9 cellular contexts compared by ENCODE assay signal in genomic region chr2:219286436-219287115, GRCh38. TPM values are rescaled to one million over a fixed set of nuclear protein-coding genes. Genes with fewer than 3 reads are reported as not detected.
A peak's percentile ranks its signal among the peaks of the same experiment; 100 is the strongest.
DNase-seq lines count a peak whose midpoint lies in the region; ATAC-seq, FAIRE-seq and TF ChIP-seq lines count a peak whose summit lies in the region.
"Had no signal": no experiment of that assay in that cellular context is flagged by ENCODE, and none has a peak within 500 bp of the region (broad histone marks: within the 10 kb centered on the region; RNA-seq: fewer than 3 reads in every experiment).

No MANE protein-coding gene starts in this region.

- no peaks in the 10 kb centered on the region for H3K9me2 ChIP-seq in Karpas-422 (replicated peaks; ENCODE audit: insufficient read depth, low read length)

- H3K9me3 ChIP-seq in BLaER1 treated with 17β-estradiol and CSF1 and Interleukin-3, amounts not matched to agents 10 nM and 100 nM (replicated peaks in 1 of 11): no peaks in the 10 kb centered on the region
- H3K9me3 ChIP-seq in Karpas-422 (ENCODE audit: low read length) (no peaks in the 10 kb centered on the region), endothelial cell of umbilical vein (replicated peaks; ENCODE audit: control insufficient read depth, insufficient read depth, low read length) (no peaks in the 10 kb centered on the region), osteoblast (ENCODE audit: low read depth, low read length) (no peaks in the 10 kb centered on the region), colonic mucosa (no peaks in the 10 kb centered on the region)

- H3K4me2 ChIP-seq in BLaER1 treated with 17β-estradiol and CSF1 and Interleukin-3, amounts not matched to agents 10 nM and 100 nM: peak overlapping the region; percentile 7 to 48 (median 35); a peak in 18 of 22 replicates
- H3K4me2 ChIP-seq in Karpas-422 (ENCODE audit: low read depth, low read length, poor library complexity, severe bottlenecking): no peak overlapping the region
- no peak overlapping the region for H3K4me2 ChIP-seq in endothelial cell of umbilical vein (ENCODE audit: insufficient read depth, low read length)
- H3K4me2 ChIP-seq in osteoblast (ENCODE audit: insufficient read depth, low read length): no peak overlapping the region

- no peaks in the 10 kb centered on the region for H3K27me3 ChIP-seq in BLaER1 treated with 17β-estradiol and CSF1 and Interleukin-3, amounts not matched to agents 10 nM and 100 nM
- H3K27me3 ChIP-seq in Karpas-422 (ENCODE audit: low read length) (no peaks in the 10 kb centered on the region), endothelial cell of umbilical vein (ENCODE audit: control insufficient read depth in 2 of 2, insufficient read depth in 2 of 2, low read length in 2 of 2) (peaks cover 0 to 1% of the 10 kb centered on the region in 2 experiments), osteoblast (ENCODE audit: insufficient read depth, low read length) (no peaks in the 10 kb centered on the region), colonic mucosa (no peaks in the 10 kb centered on the region)

- TF ChIP-seq CTCF in endothelial cell of umbilical vein (IDR thresholded peaks at IDR 0.05; ENCODE audit: extremely low read depth in 1 of 2, insufficient read depth in 1 of 2, low read depth in 1 of 2, low read length in 2 of 2) (no peak), osteoblast (IDR thresholded peaks at IDR 0.05; ENCODE audit: extremely low read depth, low read depth, low read length) (no peak), colonic mucosa (IDR thresholded peaks at IDR 0.05) (no peak)

- ATAC-seq in HG03108 (IDR thresholded peaks at IDR 0.05; ENCODE audit: unreplicated experiment) (no peak), HG02759 (IDR thresholded peaks at IDR 0.05; ENCODE audit: unreplicated experiment) (no peak)

- H3K9ac ChIP-seq in BLaER1 treated with 17β-estradiol and CSF1 and Interleukin-3, amounts not matched to agents 10 nM and 100 nM: no peak overlapping the region
- H3K9ac ChIP-seq in Karpas-422 (ENCODE audit: low read length) (no peak overlapping the region), endothelial cell of umbilical vein (replicated peaks; ENCODE audit: extremely low read depth, insufficient read depth, low read length) (no peak overlapping the region), colonic mucosa (ENCODE audit: low read depth in 2 of 2, low read length in 2 of 2) (no peak overlapping the region)

- H3K4me3 ChIP-seq in BLaER1 treated with 17β-estradiol and CSF1 and Interleukin-3, amounts not matched to agents 10 nM and 100 nM: no peak overlapping the region
- H3K4me3 ChIP-seq in Karpas-422 (ENCODE audit: low read length) (no peak overlapping the region), endothelial cell of umbilical vein (replicated peaks in 1 of 3; ENCODE audit: insufficient read depth in 1 of 3, low read depth in 1 of 3, low read length in 3 of 3) (no peak overlapping the region), osteoblast (ENCODE audit: insufficient read depth, low read length) (no peak overlapping the region), colonic mucosa (no peak overlapping the region)

- POLR2A ChIA-PET in endothelial cell of umbilical vein (lab: Charles Lee): interaction anchor here (0.7 kb wide), 1 partner anchor 68 kb away, joined by 4 read pairs; the partner anchor contains the start of gene ABCB6

- peaks cover 15 to 48% (median 26%) of the 10 kb centered on the region in 11 experiments; a peak in 16 of 22 replicates for H4K20me1 ChIP-seq in BLaER1 treated with 17β-estradiol and CSF1 and Interleukin-3, amounts not matched to agents 10 nM and 100 nM
- H4K20me1 ChIP-seq in Karpas-422 (ENCODE audit: insufficient read depth, low read depth, low read length) (no peaks in the 10 kb centered on the region), endothelial cell of umbilical vein (replicated peaks; ENCODE audit: control insufficient read depth, extremely low read depth, insufficient read depth, low read length) (no peaks in the 10 kb centered on the region), osteoblast (ENCODE audit: insufficient read depth, low read length) (peaks cover 5% of the 10 kb centered on the region)

- H3K79me2 ChIP-seq in Karpas-422 (ENCODE audit: low read length) (no peaks in the 10 kb centered on the region), endothelial cell of umbilical vein (ENCODE audit: control insufficient read depth, insufficient read depth, low read length) (no peaks in the 10 kb centered on the region), osteoblast (ENCODE audit: insufficient read depth, low read length) (peaks cover under 1% of the 10 kb centered on the region)

- TSS peak; percentile 32 for BruUV-seq in endothelial cell of umbilical vein (replicated peaks; lab: Mats Ljungman, UMichigan)

- CTCF ChIA-PET in endothelial cell of umbilical vein (lab: Charles Lee): interaction anchor here (12.6 kb wide), 1 partner anchor 8 kb away, joined by 253 read pairs; no protein-coding TSS in a partner anchor

- peaks cover 0 to 45% (median 0%) of the 10 kb centered on the region in 11 experiments; a peak in 7 of 22 replicates for H3K36me3 ChIP-seq in BLaER1 treated with 17β-estradiol and CSF1 and Interleukin-3, amounts not matched to agents 10 nM and 100 nM
- H3K36me3 ChIP-seq in Karpas-422 (ENCODE audit: insufficient read depth, low read length) (no peaks in the 10 kb centered on the region), endothelial cell of umbilical vein (ENCODE audit: control insufficient read depth in 2 of 2, extremely low read depth in 1 of 2, insufficient read depth in 2 of 2, low read length in 2 of 2) (peaks cover 0 to 17% of the 10 kb centered on the region in 2 experiments), osteoblast (ENCODE audit: insufficient read depth, low read length) (peaks cover 24% of the 10 kb centered on the region), colonic mucosa (no peaks in the 10 kb centered on the region)

- TF ChIP-seq POLR2A in endothelial cell of umbilical vein (IDR thresholded peaks at IDR 0.05; ENCODE audit: low read depth, low read length): no peak

- intact Hi-C loops in endothelial cell of umbilical vein (cut with micrococcal nuclease): no loop called here
- intact Hi-C loops in colonic mucosa (cut with DNase I): no loop called here

- H3K27ac ChIP-seq in BLaER1 treated with 17β-estradiol and CSF1 and Interleukin-3, amounts not matched to agents 10 nM and 100 nM: no peak overlapping the region
- H3K27ac ChIP-seq in Karpas-422 (ENCODE audit: low read length) (no peak overlapping the region), endothelial cell of umbilical vein (ENCODE audit: insufficient read depth, low read depth, low read length) (no peak overlapping the region), osteoblast (ENCODE audit: low read depth, low read length) (peak overlapping the region; percentile 51), colonic mucosa (no peak overlapping the region)

- peaks cover 33 to 70% (median 51%) of the 10 kb centered on the region in 10 experiments for H3K4me1 ChIP-seq in BLaER1 treated with 17β-estradiol and CSF1 and Interleukin-3, amounts not matched to agents 10 nM and 100 nM
- H3K4me1 ChIP-seq in Karpas-422 (ENCODE audit: low read length): no peaks in the 10 kb centered on the region
- H3K4me1 ChIP-seq in endothelial cell of umbilical vein (ENCODE audit: control insufficient read depth, extremely low read depth, insufficient read depth, low read length): no peaks in the 10 kb centered on the region
- peaks cover 21% of the 10 kb centered on the region for H3K4me1 ChIP-seq in osteoblast (ENCODE audit: insufficient read depth, low read length)
- H3K4me1 ChIP-seq in colonic mucosa: no peaks in the 10 kb centered on the region

- dilution Hi-C loops in endothelial cell of umbilical vein (cut with MboI; ENCODE audit: extremely low pct_ligation_motif_present, low sequenced_read_pairs): no loop called here

- no peak overlapping the region for H2AFZ ChIP-seq in Karpas-422 (ENCODE audit: low read length)
- H2AFZ ChIP-seq in endothelial cell of umbilical vein (ENCODE audit: low read depth, low read length): no peak overlapping the region
- peak overlapping the region; percentile 22 for H2AFZ ChIP-seq in osteoblast (ENCODE audit: low read length)

- no peak for FAIRE-seq in endothelial cell of umbilical vein (lab: Jason Lieb, UNC)
- FAIRE-seq: D721Med had no signal

- DNase-seq in Karpas-422 (peak; percentile 45), endothelial cell of umbilical vein (ENCODE audit: low read depth, low spot score) (no peak), osteoblast (ENCODE audit: insufficient read length, low spot score, missing footprints) (peak; percentile 87), UCSD-AML1 (lab: John Stamatoyannopoulos, UW; ENCODE audit: unreplicated experiment) (no peak), colonic mucosa (no peak)

- no peaks in the 10 kb centered on the region for H3K9me1 ChIP-seq in endothelial cell of umbilical vein (replicated peaks; ENCODE audit: control insufficient read depth, extremely low read depth, insufficient read depth, low read length)

RNA-seq across cellular contexts. Expression of gene DNAJB2, which starts 7.4 kb away (rescaled TPM):
- 30.9 and 55.8 TPM in 2 replicates for total RNA-seq in Karpas-422 (2014; rRNA removed; shearing (Covaris generic); ENCODE audit: low replicate concordance)
- 27.3 and 30.4 TPM in 2 replicates for total RNA-seq in endothelial cell of umbilical vein
- polyA plus RNA-seq in endothelial cell of umbilical vein: 30.6 and 35.0 TPM in 2 replicates
- 21.8 and 24.9 TPM in 2 replicates for polyA plus RNA-seq in endothelial cell of umbilical vein (2011; cell fraction: cytosol; rRNA removed)
- 52.8 and 54.2 TPM in 2 replicates for polyA plus RNA-seq in endothelial cell of umbilical vein (2011; cell fraction: nucleus; rRNA removed)
- polyA plus RNA-seq in endothelial cell of umbilical vein (2012): 18.1 and 27.5 TPM in 2 replicates
- 35.9 and 38.8 TPM in 2 replicates for polyA minus RNA-seq in endothelial cell of umbilical vein
- 9.8 TPM for polyA minus RNA-seq in endothelial cell of umbilical vein (2011; cell fraction: cytosol; rRNA and poly(A)+ RNA removed)
- polyA minus RNA-seq in endothelial cell of umbilical vein (2011; cell fraction: nucleus; rRNA and poly(A)+ RNA removed): 19.6 and 21.6 TPM in 2 replicates
- 33.3 and 41.3 TPM in 2 replicates for total RNA-seq in osteoblast
- 10 to 100 TPM; 65.8 to 71.1 TPM for total RNA-seq in colonic mucosa

RNA-seq across cellular contexts. Expression of gene PTPRN, which starts 22.6 kb away (rescaled TPM):
- not detected in 2 replicates for total RNA-seq in Karpas-422 (2014; rRNA removed; shearing (Covaris generic); ENCODE audit: low replicate concordance)
- total RNA-seq in endothelial cell of umbilical vein: not detected in 2 replicates
- polyA plus RNA-seq in endothelial cell of umbilical vein: not detected in 2 replicates
- polyA plus RNA-seq in endothelial cell of umbilical vein (2011; cell fraction: cytosol; rRNA removed): not detected in 2 replicates
- 0.21 TPM in 1 of 2 replicates, not detected in the other for polyA plus RNA-seq in endothelial cell of umbilical vein (2011; cell fraction: nucleus; rRNA removed)
- polyA plus RNA-seq in endothelial cell of umbilical vein (2012): 0.11 TPM in 1 of 2 replicates, not detected in the other
- not detected in 2 replicates for polyA minus RNA-seq in endothelial cell of umbilical vein
- polyA minus RNA-seq in endothelial cell of umbilical vein (2011; cell fraction: cytosol; rRNA and poly(A)+ RNA removed): not detected
- not detected in 2 replicates for polyA minus RNA-seq in endothelial cell of umbilical vein (2011; cell fraction: nucleus; rRNA and poly(A)+ RNA removed)
- under 0.01 and 1.2 TPM in 2 replicates for total RNA-seq in osteoblast
- total RNA-seq in colonic mucosa: 1 to 10 TPM; 1.9 to 2.0 TPM

RNA-seq across cellular contexts. Expression of gene TUBA4A, which starts 32.9 kb away (rescaled TPM):
- 32.6 and 61.8 TPM in 2 replicates for total RNA-seq in Karpas-422 (2014; rRNA removed; shearing (Covaris generic); ENCODE audit: low replicate concordance)
- total RNA-seq in endothelial cell of umbilical vein (10.7 and 16.5 TPM in 2 replicates), osteoblast (11.9 and 13.6 TPM in 2 replicates), colonic mucosa (100 to 1,000 TPM in 1 of 2 donors, 10 to 100 TPM in 1; 68.4 to 149 TPM)
- polyA plus RNA-seq in endothelial cell of umbilical vein: 24.8 and 29.4 TPM in 2 replicates
- 15.2 and 17.9 TPM in 2 replicates for polyA plus RNA-seq in endothelial cell of umbilical vein (2011; cell fraction: cytosol; rRNA removed)
- 20.2 and 22.9 TPM in 2 replicates for polyA plus RNA-seq in endothelial cell of umbilical vein (2011; cell fraction: nucleus; rRNA removed)
- polyA plus RNA-seq in endothelial cell of umbilical vein (2012): 6.8 and 13.8 TPM in 2 replicates
- 10.0 and 10.5 TPM in 2 replicates for polyA minus RNA-seq in endothelial cell of umbilical vein
- polyA minus RNA-seq in endothelial cell of umbilical vein (2011; cell fraction: cytosol; rRNA and poly(A)+ RNA removed): 31.2 TPM
- polyA minus RNA-seq in endothelial cell of umbilical vein (2011; cell fraction: nucleus; rRNA and poly(A)+ RNA removed): 1.6 and 3.9 TPM in 2 replicates

RNA-seq across cellular contexts. Expression of gene TUBA4B, which starts 33.5 kb away (rescaled TPM):
- not detected in 2 replicates for total RNA-seq in Karpas-422 (2014; rRNA removed; shearing (Covaris generic); ENCODE audit: low replicate concordance)
- total RNA-seq in endothelial cell of umbilical vein (not detected in 2 replicates), osteoblast (not detected in 2 replicates), colonic mucosa (not detected)
- polyA plus RNA-seq in endothelial cell of umbilical vein: not detected in 2 replicates
- not detected in 2 replicates for polyA plus RNA-seq in endothelial cell of umbilical vein (2011; cell fraction: cytosol; rRNA removed)
- not detected in 2 replicates for polyA plus RNA-seq in endothelial cell of umbilical vein (2011; cell fraction: nucleus; rRNA removed)
- not detected in 2 replicates for polyA plus RNA-seq in endothelial cell of umbilical vein (2012)
- not detected in 2 replicates for polyA minus RNA-seq in endothelial cell of umbilical vein
- polyA minus RNA-seq in endothelial cell of umbilical vein (2011; cell fraction: cytosol; rRNA and poly(A)+ RNA removed): not detected
- polyA minus RNA-seq in endothelial cell of umbilical vein (2011; cell fraction: nucleus; rRNA and poly(A)+ RNA removed): not detected in 2 replicates

RNA-seq across cellular contexts. Expression of gene STK16, which starts 41.3 kb away (rescaled TPM):
- total RNA-seq in Karpas-422 (2014; rRNA removed; shearing (Covaris generic); ENCODE audit: low replicate concordance): 22.8 and 30.7 TPM in 2 replicates
- total RNA-seq in endothelial cell of umbilical vein (18.8 and 21.1 TPM in 2 replicates), osteoblast (29.5 and 31.8 TPM in 2 replicates), colonic mucosa (10 to 100 TPM; 30.1 to 35.8 TPM)
- polyA plus RNA-seq in endothelial cell of umbilical vein: 61.3 and 63.2 TPM in 2 replicates
- polyA plus RNA-seq in endothelial cell of umbilical vein (2011; cell fraction: cytosol; rRNA removed): 40.9 and 45.9 TPM in 2 replicates
- polyA plus RNA-seq in endothelial cell of umbilical vein (2011; cell fraction: nucleus; rRNA removed): 40.4 and 43.8 TPM in 2 replicates
- polyA plus RNA-seq in endothelial cell of umbilical vein (2012): 21.1 and 32.4 TPM in 2 replicates
- polyA minus RNA-seq in endothelial cell of umbilical vein: 37.4 and 43.2 TPM in 2 replicates
- 13.6 TPM for polyA minus RNA-seq in endothelial cell of umbilical vein (2011; cell fraction: cytosol; rRNA and poly(A)+ RNA removed)
- 27.8 and 28.3 TPM in 2 replicates for polyA minus RNA-seq in endothelial cell of umbilical vein (2011; cell fraction: nucleus; rRNA and poly(A)+ RNA removed)

Comparison
In these comparisons a context has a peak if more than half of its experiments do, and no peak if none do; other contexts are left out.
1. H3K4me2 ChIP-seq: peak in BLaER1 treated with 17β-estradiol and CSF1 and Interleukin-3, amounts not matched to agents 10 nM and 100 nM (11 of 11); none in Karpas-422 (single experiment), endothelial cell of umbilical vein (single experiment) and osteoblast (single experiment).
2. DNase-seq: peak in Karpas-422 (single experiment) and osteoblast (single experiment); none in endothelial cell of umbilical vein (single experiment), UCSD-AML1 (single experiment) and colonic mucosa (single experiment).